Comparison of ENCODE assay signal across 18 cellular contexts in genomic region chr16:76182092-76182635, GRCh38.
"Had no signal": no experiment of that assay in that cellular context is flagged by ENCODE, and none has a peak within 500 bp of the region (broad histone marks: within the 10 kb centered on the region; RNA-seq: fewer than 3 reads in every experiment).

No MANE protein-coding gene starts in this region.

- H3K27me3 ChIP-seq: gastrocnemius medialis, left lung, sigmoid colon had no signal

- H3K4me1 ChIP-seq: gastrocnemius medialis, left lung, sigmoid colon had no signal

- H3K27ac ChIP-seq: coronary artery, gastrocnemius medialis, left lung, sigmoid colon, skin epidermis had no signal

- DNase-seq: effector CD4-positive, alpha-beta T cell; endodermal cell; erythroblast; gastrocnemius medialis; glutamatergic neuron; immature natural killer cell; left lung; naive thymus-derived CD4-positive, alpha-beta T cell; nephron progenitor cell; sigmoid colon; stimulated activated CD4-positive, alpha-beta T cell treated with anti-CD3 and anti-CD28 coated beads, Interleukin-2, amount 100 ng/mL, for 24 hours; stimulated activated CD4-positive, alpha-beta T cell treated with anti-CD3 and anti-CD28 coated beads, Interleukin-4, amount 100 ng/mL, for 4 hours; stimulated activated naive B cell treated with anti-CD40 and anti-IgM and Interleukin-4, amounts not matched to agents 10 μg/mL and 1 μg/mL and 100 μg/mL, for 72 hours; stimulated activated naive CD8-positive, alpha-beta T cell treated with anti-CD3 and anti-CD28 coated beads, Interleukin-15, amount 100 ng/mL, for 72 hours; trophoblast cell had no signal

- H3K36me3 ChIP-seq: gastrocnemius medialis, left lung, sigmoid colon had no signal

- H3K4me3 ChIP-seq: coronary artery, gastrocnemius medialis, left lung, lung, sigmoid colon, skin epidermis had no signal

- ATAC-seq: left lung; naive thymus-derived CD4-positive, alpha-beta T cell; stimulated activated naive B cell treated with anti-CD40 and anti-IgM and Interleukin-4, amounts not matched to agents 10 μg/mL and 1 μg/mL and 100 μg/mL, for 72 hours; stimulated activated naive CD8-positive, alpha-beta T cell treated with anti-CD3 and anti-CD28 coated beads, Interleukin-15, amount 100 ng/mL, for 72 hours had no signal

- H3K9me3 ChIP-seq: gastrocnemius medialis, sigmoid colon had no signal
